Comparison of ENCODE assay signal across 4 cellular contexts in genomic region chr20:24415444-24415843, GRCh38. TPM values are rescaled to one million over a fixed set of nuclear protein-coding genes. Genes with fewer than 3 reads are reported as not detected.
"Had no signal": no experiment of that assay in that cellular context is flagged by ENCODE, and none has a peak within 500 bp of the region (broad histone marks: within the 10 kb centered on the region; RNA-seq: fewer than 3 reads in every experiment).

No MANE protein-coding gene starts in this region.

RNA-seq across cellular contexts. Expression of gene SYNDIG1, which starts 54.0 kb away (rescaled TPM):
- total RNA-seq: M059J, PC-3, SJSA1 had no signal
- polyA plus RNA-seq: SK-N-SH had no signal
